In the genomic region with DNA sequence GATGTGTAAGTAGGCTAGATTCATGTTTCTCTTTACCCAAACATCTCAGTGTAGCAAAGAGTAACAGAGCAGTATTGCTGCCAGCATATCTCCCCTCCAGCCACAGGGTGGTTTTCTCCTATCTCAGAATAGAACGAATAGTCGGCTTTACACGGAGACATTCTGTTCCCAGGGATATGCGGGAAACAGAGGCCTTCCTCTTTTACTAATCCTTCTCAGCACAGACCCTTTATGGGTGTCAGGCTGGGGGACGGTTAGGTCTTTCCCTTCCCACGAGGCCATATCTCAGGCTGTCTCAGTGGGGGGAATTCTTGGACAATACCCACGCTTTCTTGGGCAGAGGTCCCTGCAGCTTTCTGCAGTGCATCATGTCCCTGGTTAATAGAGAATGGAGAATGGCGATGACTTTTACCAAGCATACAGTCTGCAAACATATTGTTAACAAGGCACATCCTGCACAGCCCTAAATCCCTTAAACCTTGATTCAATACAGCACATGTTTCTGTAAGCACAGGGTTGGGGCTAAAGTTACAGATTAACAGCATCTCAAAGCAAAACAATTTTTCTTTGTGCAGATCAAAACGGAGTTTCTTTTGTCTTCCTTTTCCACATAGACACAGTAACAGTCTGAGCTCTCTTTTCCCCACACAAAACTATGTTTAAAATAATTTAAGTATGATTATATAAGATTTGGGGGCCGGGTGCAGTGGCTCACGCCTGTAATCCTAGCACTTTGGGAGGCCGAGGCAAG, we compare ENCODE assay signal across 8 cellular contexts. TPM values are rescaled to one million over a fixed set of nuclear protein-coding genes. Genes with fewer than 3 reads are reported as not detected.
DNase-seq lines count a peak whose midpoint lies in the region; ATAC-seq, FAIRE-seq and TF ChIP-seq lines count a peak whose summit lies in the region.
"Not testable (repeated sequence)": the region's sequence is repeated elsewhere in the genome, so short reads cannot be mapped to it uniquely, and the experiment has no call there.

No MANE protein-coding gene starts in this region.

- TF ChIP-seq CTCF in BJ (IDR thresholded peaks at IDR 0.05; ENCODE audit: insufficient read depth, low read depth, low read length) (0 out of 2 replicates have a peak, but pooled peaks have one; percentile 2), VCaP (conservative IDR thresholded peaks at IDR 0.05) (0 out of 2 replicates have a peak, but pooled peaks have one; percentile 9)
- not testable (repeated sequence) for TF ChIP-seq CTCF in gastroesophageal sphincter (IDR thresholded peaks at IDR 0.05); HepG2 (CRISPR knock-in tag; IDR thresholded peaks at IDR 0.05); pancreas (IDR thresholded peaks at IDR 0.05); testis (IDR thresholded peaks at IDR 0.05)

- not testable (repeated sequence) for BruUV-seq in HepG2 (replicated peaks; lab: Mats Ljungman, UMichigan)

- DNase-seq in BJ (ENCODE audit: low read depth); pancreas: not testable (repeated sequence)
- DNase-seq in KBM-7 (peak; percentile 18), HepG2 (ENCODE audit: low spot score) (peak; percentile 73), testis (peak; percentile 58)

- TF ChIP-seq POLR2A in gastroesophageal sphincter (IDR thresholded peaks at IDR 0.05); testis (IDR thresholded peaks at IDR 0.05): not testable (repeated sequence)
- TF ChIP-seq POLR2A in HepG2 (IDR thresholded peaks at IDR 0.05; ENCODE audit: insufficient read depth in 1 of 2, low read depth in 2 of 2, low read length in 2 of 2) = peak; percentile 47 to 58; a peak in 2 of 4 replicates

- not testable (repeated sequence) for H3K9me3 ChIP-seq in gastroesophageal sphincter; HepG2 (ENCODE audit: low read length); pancreas; testis

- H3K4me2 ChIP-seq in HepG2 (ENCODE audit: low read depth, low read length) = peak overlapping the region; percentile 81

- H3K79me2 ChIP-seq in HepG2 (ENCODE audit: insufficient read depth, low read length) = peaks cover 57% of the 10 kb centered on the region

- H3K4me3 ChIP-seq in BJ (ENCODE audit: low read depth, low read length); gastroesophageal sphincter; testis: not testable (repeated sequence)
- H3K4me3 ChIP-seq in HepG2 (replicated peaks in 1 of 3; ENCODE audit: insufficient read depth in 1 of 3, low read depth in 2 of 3, low read length in 3 of 3) (peak overlapping the region; percentile 32 to 60 (median 47)), pancreas (peak overlapping the region in 2 of 4 donors; percentile 15 to 17)

- CTCF ChIA-PET in BJ (lab: Yijun Ruan, JAX) = interaction anchor here (1.7 kb wide), 1 partner anchor 9 kb away, joined by 4 read pairs; no protein-coding TSS in a partner anchor
- CTCF ChIA-PET in HepG2 (lab: Yijun Ruan, JAX; ENCODE audit: low intra/inter-chr PET ratio, low total read pairs) = not testable (repeated sequence)

- not testable (repeated sequence) for TF ChIP-seq EP300 in gastroesophageal sphincter (IDR thresholded peaks at IDR 0.05)
- TF ChIP-seq EP300 in HepG2 (IDR thresholded peaks at IDR 0.05; ENCODE audit: low read depth in 2 of 2, low read length in 2 of 2) (peak in 1 of 2 experiments; percentile 45; a peak in 1 of 4 replicates), HepG2 (CRISPR knock-in tag; IDR thresholded peaks at IDR 0.05; ENCODE audit: borderline replicate concordance) (peak; percentile 57; the same call in 1 of the 2 replicates)

- H3K4me1 ChIP-seq in gastroesophageal sphincter (peaks cover 2 to 42% (median 3%) of the 10 kb centered on the region in 3 donors), HepG2 (ENCODE audit: insufficient read depth, low read length) (peaks cover 63% of the 10 kb centered on the region), pancreas (peaks cover 14 to 25% (median 23%) of the 10 kb centered on the region in 3 donors), testis (peaks cover 25% of the 10 kb centered on the region)

- peak overlapping the region; percentile 69 for H3K9ac ChIP-seq in HepG2 (ENCODE audit: insufficient read depth, low read depth, low read length)

- ATAC-seq in gastroesophageal sphincter, pancreas: not testable (repeated sequence)
- ATAC-seq in HepG2 = peak; percentile 16

- POLR2A ChIA-PET in BJ (lab: Charles Lee) = not testable (repeated sequence)
- POLR2A ChIA-PET in HepG2 (lab: Yijun Ruan, JAX) = interaction anchor here (0.7 to 1.5 kb wide), 3 partner anchors 9 to 41 kb away, joined by 3 to 16 read pairs (median 4); a partner anchor contains a TSS

- not testable (repeated sequence) for H3K36me3 ChIP-seq in BJ (ENCODE audit: control insufficient read depth, insufficient read depth, low read length); HepG2 (replicated peaks in 1 of 2; ENCODE audit: control insufficient read depth in 1 of 2, insufficient read depth in 2 of 2, low read length in 2 of 2); pancreas; testis (ENCODE audit: low read depth, missing control alignments)
- peaks cover 0 to 16% of the 10 kb centered on the region in 2 donors for H3K36me3 ChIP-seq in gastroesophageal sphincter

- WGBS in gastroesophageal sphincter (ENCODE audit: low coverage in 1 of 2), 2 donors = 23 to 39% methylated on average over 10 to 11 of the region's 12 CpGs
- 0% methylated on average over 11 of the region's 12 CpGs for WGBS in HepG2 (ENCODE audit: low lambda C conversion rate)
- WGBS in pancreas, 2 donors = 11 to 12% methylated on average over 12 of the region's 12 CpGs
- 28 to 42% methylated on average over 12 of the region's 12 CpGs for WGBS in testis, 2 donors

- in situ Hi-C loops in KBM-7 (cut with MboI; ENCODE audit: low pct_unique_long_range_greater_than_20kb, low sequenced_read_pairs); HepG2 (cut with HindIII; ENCODE audit: extremely low pct_ligation_motif_present, low pct_unique_long_range_greater_than_20kb): not testable (repeated sequence)

- H4K20me1 ChIP-seq in HepG2 (ENCODE audit: insufficient read depth, low read length) = not testable (repeated sequence)

- TF ChIP-seq RAD21 in HepG2 (CRISPR knock-in tag; IDR thresholded peaks at IDR 0.05) = not testable (repeated sequence)

- not testable (repeated sequence) for H2AFZ ChIP-seq in HepG2 (ENCODE audit: low read length)

- H3K27ac ChIP-seq in VCaP (peak overlapping the region; percentile 99), cingulate gyrus (ENCODE audit: low read depth, low read length) (peak overlapping the region; percentile 42), gastroesophageal sphincter (peak overlapping the region; percentile 53 to 64 (median 54)), HepG2 (ENCODE audit: extremely low read length, insufficient read depth, low read length) (peak overlapping the region; percentile 100), pancreas (peak overlapping the region in 3 of 4 donors; percentile 53 to 69 (median 66)), testis (peak overlapping the region; percentile 76 to 96)

- intact Hi-C loops in HepG2 (cut with micrococcal nuclease; ENCODE audit: unreplicated experiment); pancreas (cut with DNase I); testis (cut with DNase I; ENCODE audit: low total_unique reads): not testable (repeated sequence)

- peak; percentile 46 for FAIRE-seq in HepG2 (lab: Jason Lieb, UNC)
- FAIRE-seq in pancreas (lab: Jason Lieb, UNC) = not testable (repeated sequence)

- H3K27me3 ChIP-seq in BJ (ENCODE audit: control insufficient read depth, insufficient read depth, low read length); gastroesophageal sphincter; HepG2 (ENCODE audit: control insufficient read depth in 1 of 2, insufficient read depth in 2 of 2, low read length in 2 of 2); pancreas; testis: not testable (repeated sequence)

RNA-seq across cellular contexts. Expression of a gene that starts 3.7 kb away (rescaled TPM):
- polyA plus RNA-seq in BJ (2011; rRNA removed) (6.8 and 10.8 TPM in 2 replicates), HepG2 (2011; rRNA removed) (36.1 and 42.7 TPM in 2 replicates), pancreas (10 to 100 TPM; 16.1 to 29.7 TPM), testis (ENCODE audit: insufficient read depth, low read depth, low replicate concordance) (32.6 TPM)
- polyA minus RNA-seq in BJ (2011; rRNA and poly(A)+ RNA removed) = 2.7 and 3.2 TPM in 2 replicates
- total RNA-seq in gastroesophageal sphincter (10 to 100 TPM; 33.8 to 81.4 (median 45.4) TPM), HepG2 (2016; rRNA removed; fragmentation: Illumina TruSeq; extraction: Trizol) (50.1 and 68.3 TPM in 2 replicates), pancreas (10 to 100 TPM; 12.5 to 30.9 (median 23.2) TPM), testis (10 to 100 TPM; 28.5 to 49.5 TPM)
- 25.7 and 26.9 TPM in 2 replicates for total RNA-seq in HepG2 (2016; cell fraction: cytosol; rRNA removed; fragmentation: Illumina TruSeq; extraction: Trizol; ENCODE audit: low read depth)
- total RNA-seq in HepG2 (2016; cell fraction: insoluble cytoplasmic fraction; rRNA removed; fragmentation: Illumina TruSeq; extraction: Trizol) = 51.7 and 81.8 TPM in 2 replicates
- 18.4 and 20.7 TPM in 2 replicates for total RNA-seq in HepG2 (2016; cell fraction: membrane; rRNA removed; fragmentation: Illumina TruSeq; extraction: Trizol)
- total RNA-seq in HepG2 (2016; cell fraction: nucleus; rRNA removed; fragmentation: Illumina TruSeq; extraction: Trizol) = 25.8 and 27.7 TPM in 2 replicates
- 17.5 and 31.2 TPM in 2 replicates for polyA plus RNA-seq in HepG2 (2011; cell fraction: cytosol; rRNA removed)
- 16.4 and 20.9 TPM in 2 replicates for polyA plus RNA-seq in HepG2 (2011; cell fraction: nucleus; rRNA removed)
- polyA plus RNA-seq in HepG2 (2012) = 50.3 and 62.2 TPM in 2 replicates
- 4.0 TPM in 2 replicates for polyA plus RNA-seq in HepG2 (2016; cell fraction: cytosol; fragmentation: Illumina TruSeq; extraction: Trizol; ENCODE audit: low read depth)
- 54.3 and 55.1 TPM in 2 replicates for polyA plus RNA-seq in HepG2 (2016; cell fraction: insoluble cytoplasmic fraction; fragmentation: Illumina TruSeq; extraction: Trizol; ENCODE audit: low read depth)
- polyA plus RNA-seq in HepG2 (2016; cell fraction: membrane; fragmentation: Illumina TruSeq; extraction: Trizol; ENCODE audit: low read depth) = 7.4 and 7.6 TPM in 2 replicates
- polyA plus RNA-seq in HepG2 (2016; cell fraction: nucleus; fragmentation: Illumina TruSeq; extraction: Trizol; ENCODE audit: insufficient read depth, low read depth) = 29.7 and 38.5 TPM in 2 replicates
- 12.3 and 13.3 TPM in 2 replicates for polyA minus RNA-seq in HepG2 (2011; rRNA and poly(A)+ RNA removed; ENCODE audit: low replicate concordance)
- polyA minus RNA-seq in HepG2 (2011; cell fraction: cytosol; rRNA and poly(A)+ RNA removed) = 33.1 and 37.5 TPM in 2 replicates
- 40.4 and 47.0 TPM in 2 replicates for polyA minus RNA-seq in HepG2 (2011; cell fraction: nucleus; rRNA and poly(A)+ RNA removed)

RNA-seq across cellular contexts. Expression of a gene that starts 3.9 kb away (rescaled TPM):
- polyA plus RNA-seq in BJ (2011; rRNA removed) (32.8 and 87.6 TPM in 2 replicates), HepG2 (2011; rRNA removed) (99.6 and 132 TPM in 2 replicates), pancreas (100 to 1,000 TPM; 149 to 248 TPM), testis (ENCODE audit: insufficient read depth, low read depth, low replicate concordance) (24.0 TPM)
- 34.7 and 38.1 TPM in 2 replicates for polyA minus RNA-seq in BJ (2011; rRNA and poly(A)+ RNA removed)
- total RNA-seq in gastroesophageal sphincter (100 to 1,000 TPM in 1 of 4 donors, 10 to 100 TPM in 3; 28.3 to 114 (median 58.1) TPM), HepG2 (2016; rRNA removed; fragmentation: Illumina TruSeq; extraction: Trizol) (96.9 and 207 TPM in 2 replicates), pancreas (100 to 1,000 TPM in 2 of 6 donors, 10 to 100 TPM in 4; 58.4 to 151 (median 85.4) TPM), testis (10 to 100 TPM; 70.3 to 88.5 TPM)
- total RNA-seq in HepG2 (2016; cell fraction: cytosol; rRNA removed; fragmentation: Illumina TruSeq; extraction: Trizol; ENCODE audit: low read depth) = 320 and 373 TPM in 2 replicates
- 98.4 and 219 TPM in 2 replicates for total RNA-seq in HepG2 (2016; cell fraction: insoluble cytoplasmic fraction; rRNA removed; fragmentation: Illumina TruSeq; extraction: Trizol)
- 240 and 274 TPM in 2 replicates for total RNA-seq in HepG2 (2016; cell fraction: membrane; rRNA removed; fragmentation: Illumina TruSeq; extraction: Trizol)
- 644 and 668 TPM in 2 replicates for total RNA-seq in HepG2 (2016; cell fraction: nucleus; rRNA removed; fragmentation: Illumina TruSeq; extraction: Trizol)
- polyA plus RNA-seq in HepG2 (2011; cell fraction: cytosol; rRNA removed) = 31.0 and 42.4 TPM in 2 replicates
- polyA plus RNA-seq in HepG2 (2011; cell fraction: nucleus; rRNA removed) = 212 and 272 TPM in 2 replicates
- 164 and 195 TPM in 2 replicates for polyA plus RNA-seq in HepG2 (2012)
- 299 and 310 TPM in 2 replicates for polyA plus RNA-seq in HepG2 (2016; cell fraction: cytosol; fragmentation: Illumina TruSeq; extraction: Trizol; ENCODE audit: low read depth)
- polyA plus RNA-seq in HepG2 (2016; cell fraction: insoluble cytoplasmic fraction; fragmentation: Illumina TruSeq; extraction: Trizol; ENCODE audit: low read depth) = 128 and 141 TPM in 2 replicates
- polyA plus RNA-seq in HepG2 (2016; cell fraction: membrane; fragmentation: Illumina TruSeq; extraction: Trizol; ENCODE audit: low read depth) = 203 and 217 TPM in 2 replicates
- polyA plus RNA-seq in HepG2 (2016; cell fraction: nucleus; fragmentation: Illumina TruSeq; extraction: Trizol; ENCODE audit: insufficient read depth, low read depth) = 962 and 1,010 TPM in 2 replicates
- polyA minus RNA-seq in HepG2 (2011; rRNA and poly(A)+ RNA removed; ENCODE audit: low replicate concordance) = 44.5 and 146 TPM in 2 replicates
- polyA minus RNA-seq in HepG2 (2011; cell fraction: cytosol; rRNA and poly(A)+ RNA removed) = 58.0 and 63.0 TPM in 2 replicates
- 1,028 and 1,029 TPM in 2 replicates for polyA minus RNA-seq in HepG2 (2011; cell fraction: nucleus; rRNA and poly(A)+ RNA removed)

RNA-seq across cellular contexts. Expression of a gene that starts 38.9 kb away (rescaled TPM):
- 10.4 and 13.8 TPM in 2 replicates for polyA plus RNA-seq in BJ (2011; rRNA removed)
- polyA minus RNA-seq in BJ (2011; rRNA and poly(A)+ RNA removed) = 7.8 and 8.2 TPM in 2 replicates
- total RNA-seq in gastroesophageal sphincter = 10 to 100 TPM; 27.1 to 29.7 (median 28.2) TPM
- total RNA-seq in HepG2 (2016; rRNA removed; fragmentation: Illumina TruSeq; extraction: Trizol) = 31.3 and 37.0 TPM in 2 replicates
- total RNA-seq in HepG2 (2016; cell fraction: cytosol; rRNA removed; fragmentation: Illumina TruSeq; extraction: Trizol; ENCODE audit: low read depth) = 8.3 and 9.8 TPM in 2 replicates
- total RNA-seq in HepG2 (2016; cell fraction: insoluble cytoplasmic fraction; rRNA removed; fragmentation: Illumina TruSeq; extraction: Trizol) = 31.5 and 35.3 TPM in 2 replicates
- total RNA-seq in HepG2 (2016; cell fraction: membrane; rRNA removed; fragmentation: Illumina TruSeq; extraction: Trizol) = 11.6 and 12.4 TPM in 2 replicates
- 49.0 and 52.1 TPM in 2 replicates for total RNA-seq in HepG2 (2016; cell fraction: nucleus; rRNA removed; fragmentation: Illumina TruSeq; extraction: Trizol)
- polyA plus RNA-seq in HepG2 (2011; rRNA removed) = 18.0 and 23.1 TPM in 2 replicates
- polyA plus RNA-seq in HepG2 (2011; cell fraction: cytosol; rRNA removed) = 6.8 and 9.6 TPM in 2 replicates
- polyA plus RNA-seq in HepG2 (2011; cell fraction: nucleus; rRNA removed) = 43.3 and 55.5 TPM in 2 replicates
- 11.6 and 17.1 TPM in 2 replicates for polyA plus RNA-seq in HepG2 (2012)
- polyA plus RNA-seq in HepG2 (2016; cell fraction: cytosol; fragmentation: Illumina TruSeq; extraction: Trizol; ENCODE audit: low read depth) = 1.0 and 1.4 TPM in 2 replicates
- polyA plus RNA-seq in HepG2 (2016; cell fraction: insoluble cytoplasmic fraction; fragmentation: Illumina TruSeq; extraction: Trizol; ENCODE audit: low read depth) = 27.1 and 28.5 TPM in 2 replicates
- 2.1 and 2.8 TPM in 2 replicates for polyA plus RNA-seq in HepG2 (2016; cell fraction: membrane; fragmentation: Illumina TruSeq; extraction: Trizol; ENCODE audit: low read depth)
- polyA plus RNA-seq in HepG2 (2016; cell fraction: nucleus; fragmentation: Illumina TruSeq; extraction: Trizol; ENCODE audit: insufficient read depth, low read depth) = 64.6 and 73.7 TPM in 2 replicates
- polyA minus RNA-seq in HepG2 (2011; rRNA and poly(A)+ RNA removed; ENCODE audit: low replicate concordance) = 19.9 and 28.6 TPM in 2 replicates
- 7.9 and 9.3 TPM in 2 replicates for polyA minus RNA-seq in HepG2 (2011; cell fraction: cytosol; rRNA and poly(A)+ RNA removed)
- polyA minus RNA-seq in HepG2 (2011; cell fraction: nucleus; rRNA and poly(A)+ RNA removed) = 90.1 and 95.1 TPM in 2 replicates
- 10 to 100 TPM in 5 of 6 donors, 1 to 10 TPM in 1; 8.7 to 17.8 (median 11.6) TPM for total RNA-seq in pancreas
- 10 to 100 TPM in 1 of 2 donors, 1 to 10 TPM in 1; 6.6 to 10.1 TPM for polyA plus RNA-seq in pancreas
- 10 to 100 TPM; 23.2 to 29.8 TPM for total RNA-seq in testis
- polyA plus RNA-seq in testis (ENCODE audit: insufficient read depth, low read depth, low replicate concordance) = 22.4 TPM

Comparison
In these comparisons a context has a peak if more than half of its experiments do, and no peak if none do; other contexts are left out.
1. H3K27ac ChIP-seq: peak in every context shown above with its lines; median percentile 100 in HepG2; 99 in VCaP; 86 in testis; 66 in pancreas; 54 in gastroesophageal sphincter; 42 in cingulate gyrus.